In the genomic region with DNA sequence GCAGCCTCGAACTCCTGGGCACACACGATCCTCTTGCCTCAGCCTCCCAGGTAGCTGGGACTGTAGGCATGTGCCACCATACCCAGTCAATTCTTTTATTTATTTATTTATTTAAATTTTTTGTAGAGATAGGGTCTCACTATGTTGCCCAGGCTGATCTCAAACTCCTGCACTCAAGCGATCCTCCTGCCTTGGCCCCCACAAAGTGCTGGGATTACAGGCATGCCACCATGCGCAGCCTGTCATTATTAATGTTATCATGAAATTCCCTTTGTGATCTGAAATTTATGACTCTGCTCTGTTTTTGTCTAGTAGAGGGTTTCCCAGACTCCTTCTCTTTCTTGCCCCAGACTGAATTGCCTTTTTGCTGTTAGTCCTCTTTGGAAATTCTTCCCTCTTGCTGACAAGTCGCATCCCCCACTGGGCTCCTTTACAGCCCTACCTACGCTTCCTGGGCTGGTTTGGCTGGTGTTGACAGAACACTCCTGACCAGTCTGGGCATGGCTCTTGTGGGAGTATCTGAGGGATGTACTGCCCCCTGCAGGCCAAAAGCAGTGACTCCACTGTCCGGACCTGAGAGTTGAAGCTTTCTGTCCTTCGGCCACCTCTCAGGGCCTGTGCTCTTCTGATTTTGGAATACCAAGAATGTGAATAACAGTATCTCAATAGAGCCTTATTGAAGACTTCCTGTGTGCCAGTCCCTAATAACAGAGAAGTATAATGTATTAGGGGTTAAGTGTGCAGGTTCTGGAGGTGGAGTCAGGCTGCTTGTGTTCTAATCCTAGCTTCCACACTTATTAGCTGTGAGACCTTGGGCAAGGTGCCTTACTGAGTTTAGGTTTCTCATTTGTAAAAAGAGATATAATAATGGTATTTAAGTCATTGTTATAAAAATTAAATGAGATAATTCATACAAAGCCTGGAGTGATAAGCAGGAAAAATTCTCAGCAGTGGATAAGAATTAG, we compare ENCODE assay signal across 1 cellular context.
TF ChIP-seq lines count a peak whose summit lies in the region.

No MANE protein-coding gene starts in this region.

TF ChIP-seq in GM12878, 131 proteins besides CTCF, POLR2A, EP300 and RAD21:
- TF ChIP-seq WRNIP1 (IDR thresholded peaks at IDR 0.05; ENCODE audit: borderline replicate concordance, low read depth, low read length) (no peak), HDAC2 (IDR thresholded peaks at IDR 0.05) (no peak), TCF3 (IDR thresholded peaks at IDR 0.05; ENCODE audit: borderline replicate concordance, insufficient read depth, low read depth, low read length) (no peak), YY1 (IDR thresholded peaks at IDR 0.05; ENCODE audit: low read depth, low read length) (peak; percentile 36; the same call in 1 of the 2 replicates), IRF4 (IDR thresholded peaks at IDR 0.05; ENCODE audit: low read depth, low read length) (0 out of 2 replicates have a peak, but pooled peaks have one; percentile 40), CHD2 (IDR thresholded peaks at IDR 0.05; ENCODE audit: borderline replicate concordance, low read depth, low read length) (no peak), KLF5 (IDR thresholded peaks at IDR 0.05; ENCODE audit: partially characterized antibody) (no peak), RELA (IDR thresholded peaks at IDR 0.05; ENCODE audit: borderline replicate concordance, partially characterized antibody) (no peak), KAT2A (conservative IDR thresholded peaks at IDR 0.05; ENCODE audit: control insufficient read depth, low read depth, low read length) (no peak), DPF2 (IDR thresholded peaks at IDR 0.05) (no peak), MXI1 (IDR thresholded peaks at IDR 0.05; ENCODE audit: low read depth, low read length) (no peak), ETV6 (conservative IDR thresholded peaks at IDR 0.05 in 1 of 2, IDR thresholded peaks at IDR 0.05 in 1 of 2; ENCODE audit: borderline replicate concordance in 1 of 2, low read depth in 1 of 2) (no peak), SMC3 (IDR thresholded peaks at IDR 0.05; ENCODE audit: borderline replicate concordance, low read length) (peak; percentile 61)
- TF ChIP-seq, protein P1, sequence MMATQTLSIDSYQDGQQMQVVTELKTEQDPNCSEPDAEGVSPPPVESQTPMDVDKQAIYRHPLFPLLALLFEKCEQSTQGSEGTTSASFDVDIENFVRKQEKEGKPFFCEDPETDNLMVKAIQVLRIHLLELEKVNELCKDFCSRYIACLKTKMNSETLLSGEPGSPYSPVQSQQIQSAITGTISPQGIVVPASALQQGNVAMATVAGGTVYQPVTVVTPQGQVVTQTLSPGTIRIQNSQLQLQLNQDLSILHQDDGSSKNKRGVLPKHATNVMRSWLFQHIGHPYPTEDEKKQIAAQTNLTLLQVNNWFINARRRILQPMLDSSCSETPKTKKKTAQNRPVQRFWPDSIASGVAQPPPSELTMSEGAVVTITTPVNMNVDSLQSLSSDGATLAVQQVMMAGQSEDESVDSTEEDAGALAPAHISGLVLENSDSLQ (IDR thresholded peaks at IDR 0.05) = no peak
- TF ChIP-seq, protein P2, sequence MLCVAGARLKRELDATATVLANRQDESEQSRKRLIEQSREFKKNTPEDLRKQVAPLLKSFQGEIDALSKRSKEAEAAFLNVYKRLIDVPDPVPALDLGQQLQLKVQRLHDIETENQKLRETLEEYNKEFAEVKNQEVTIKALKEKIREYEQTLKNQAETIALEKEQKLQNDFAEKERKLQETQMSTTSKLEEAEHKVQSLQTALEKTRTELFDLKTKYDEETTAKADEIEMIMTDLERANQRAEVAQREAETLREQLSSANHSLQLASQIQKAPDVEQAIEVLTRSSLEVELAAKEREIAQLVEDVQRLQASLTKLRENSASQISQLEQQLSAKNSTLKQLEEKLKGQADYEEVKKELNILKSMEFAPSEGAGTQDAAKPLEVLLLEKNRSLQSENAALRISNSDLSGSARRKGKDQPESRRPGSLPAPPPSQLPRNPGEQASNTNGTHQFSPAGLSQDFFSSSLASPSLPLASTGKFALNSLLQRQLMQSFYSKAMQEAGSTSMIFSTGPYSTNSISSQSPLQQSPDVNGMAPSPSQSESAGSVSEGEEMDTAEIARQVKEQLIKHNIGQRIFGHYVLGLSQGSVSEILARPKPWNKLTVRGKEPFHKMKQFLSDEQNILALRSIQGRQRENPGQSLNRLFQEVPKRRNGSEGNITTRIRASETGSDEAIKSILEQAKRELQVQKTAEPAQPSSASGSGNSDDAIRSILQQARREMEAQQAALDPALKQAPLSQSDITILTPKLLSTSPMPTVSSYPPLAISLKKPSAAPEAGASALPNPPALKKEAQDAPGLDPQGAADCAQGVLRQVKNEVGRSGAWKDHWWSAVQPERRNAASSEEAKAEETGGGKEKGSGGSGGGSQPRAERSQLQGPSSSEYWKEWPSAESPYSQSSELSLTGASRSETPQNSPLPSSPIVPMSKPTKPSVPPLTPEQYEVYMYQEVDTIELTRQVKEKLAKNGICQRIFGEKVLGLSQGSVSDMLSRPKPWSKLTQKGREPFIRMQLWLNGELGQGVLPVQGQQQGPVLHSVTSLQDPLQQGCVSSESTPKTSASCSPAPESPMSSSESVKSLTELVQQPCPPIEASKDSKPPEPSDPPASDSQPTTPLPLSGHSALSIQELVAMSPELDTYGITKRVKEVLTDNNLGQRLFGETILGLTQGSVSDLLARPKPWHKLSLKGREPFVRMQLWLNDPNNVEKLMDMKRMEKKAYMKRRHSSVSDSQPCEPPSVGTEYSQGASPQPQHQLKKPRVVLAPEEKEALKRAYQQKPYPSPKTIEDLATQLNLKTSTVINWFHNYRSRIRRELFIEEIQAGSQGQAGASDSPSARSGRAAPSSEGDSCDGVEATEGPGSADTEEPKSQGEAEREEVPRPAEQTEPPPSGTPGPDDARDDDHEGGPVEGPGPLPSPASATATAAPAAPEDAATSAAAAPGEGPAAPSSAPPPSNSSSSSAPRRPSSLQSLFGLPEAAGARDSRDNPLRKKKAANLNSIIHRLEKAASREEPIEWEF (IDR thresholded peaks at IDR 0.05; ENCODE audit: insufficient replicate concordance, low read depth, low read length) = no peak
- TF ChIP-seq, protein P3, sequence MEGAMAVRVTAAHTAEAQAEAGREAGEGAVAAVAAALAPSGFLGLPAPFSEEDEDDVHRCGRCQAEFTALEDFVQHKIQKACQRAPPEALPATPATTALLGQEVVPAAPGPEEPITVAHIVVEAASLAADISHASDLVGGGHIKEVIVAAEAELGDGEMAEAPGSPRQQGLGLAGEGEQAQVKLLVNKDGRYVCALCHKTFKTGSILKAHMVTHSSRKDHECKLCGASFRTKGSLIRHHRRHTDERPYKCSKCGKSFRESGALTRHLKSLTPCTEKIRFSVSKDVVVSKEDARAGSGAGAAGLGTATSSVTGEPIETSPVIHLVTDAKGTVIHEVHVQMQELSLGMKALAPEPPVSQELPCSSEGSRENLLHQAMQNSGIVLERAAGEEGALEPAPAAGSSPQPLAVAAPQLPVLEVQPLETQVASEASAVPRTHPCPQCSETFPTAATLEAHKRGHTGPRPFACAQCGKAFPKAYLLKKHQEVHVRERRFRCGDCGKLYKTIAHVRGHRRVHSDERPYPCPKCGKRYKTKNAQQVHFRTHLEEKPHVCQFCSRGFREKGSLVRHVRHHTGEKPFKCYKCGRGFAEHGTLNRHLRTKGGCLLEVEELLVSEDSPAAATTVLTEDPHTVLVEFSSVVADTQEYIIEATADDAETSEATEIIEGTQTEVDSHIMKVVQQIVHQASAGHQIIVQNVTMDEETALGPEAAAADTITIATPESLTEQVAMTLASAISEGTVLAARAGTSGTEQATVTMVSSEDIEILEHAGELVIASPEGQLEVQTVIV (IDR thresholded peaks at IDR 0.05; ENCODE audit: borderline replicate concordance, partially characterized antibody) = no peak
- TF ChIP-seq, protein P4, sequence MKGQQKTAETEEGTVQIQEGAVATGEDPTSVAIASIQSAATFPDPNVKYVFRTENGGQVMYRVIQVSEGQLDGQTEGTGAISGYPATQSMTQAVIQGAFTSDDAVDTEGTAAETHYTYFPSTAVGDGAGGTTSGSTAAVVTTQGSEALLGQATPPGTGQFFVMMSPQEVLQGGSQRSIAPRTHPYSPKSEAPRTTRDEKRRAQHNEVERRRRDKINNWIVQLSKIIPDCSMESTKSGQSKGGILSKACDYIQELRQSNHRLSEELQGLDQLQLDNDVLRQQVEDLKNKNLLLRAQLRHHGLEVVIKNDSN (IDR thresholded peaks at IDR 0.05; ENCODE audit: borderline replicate concordance, extremely low read length, insufficient read depth, low read depth, low read length) = no peak
- TF ChIP-seq, protein P5, sequence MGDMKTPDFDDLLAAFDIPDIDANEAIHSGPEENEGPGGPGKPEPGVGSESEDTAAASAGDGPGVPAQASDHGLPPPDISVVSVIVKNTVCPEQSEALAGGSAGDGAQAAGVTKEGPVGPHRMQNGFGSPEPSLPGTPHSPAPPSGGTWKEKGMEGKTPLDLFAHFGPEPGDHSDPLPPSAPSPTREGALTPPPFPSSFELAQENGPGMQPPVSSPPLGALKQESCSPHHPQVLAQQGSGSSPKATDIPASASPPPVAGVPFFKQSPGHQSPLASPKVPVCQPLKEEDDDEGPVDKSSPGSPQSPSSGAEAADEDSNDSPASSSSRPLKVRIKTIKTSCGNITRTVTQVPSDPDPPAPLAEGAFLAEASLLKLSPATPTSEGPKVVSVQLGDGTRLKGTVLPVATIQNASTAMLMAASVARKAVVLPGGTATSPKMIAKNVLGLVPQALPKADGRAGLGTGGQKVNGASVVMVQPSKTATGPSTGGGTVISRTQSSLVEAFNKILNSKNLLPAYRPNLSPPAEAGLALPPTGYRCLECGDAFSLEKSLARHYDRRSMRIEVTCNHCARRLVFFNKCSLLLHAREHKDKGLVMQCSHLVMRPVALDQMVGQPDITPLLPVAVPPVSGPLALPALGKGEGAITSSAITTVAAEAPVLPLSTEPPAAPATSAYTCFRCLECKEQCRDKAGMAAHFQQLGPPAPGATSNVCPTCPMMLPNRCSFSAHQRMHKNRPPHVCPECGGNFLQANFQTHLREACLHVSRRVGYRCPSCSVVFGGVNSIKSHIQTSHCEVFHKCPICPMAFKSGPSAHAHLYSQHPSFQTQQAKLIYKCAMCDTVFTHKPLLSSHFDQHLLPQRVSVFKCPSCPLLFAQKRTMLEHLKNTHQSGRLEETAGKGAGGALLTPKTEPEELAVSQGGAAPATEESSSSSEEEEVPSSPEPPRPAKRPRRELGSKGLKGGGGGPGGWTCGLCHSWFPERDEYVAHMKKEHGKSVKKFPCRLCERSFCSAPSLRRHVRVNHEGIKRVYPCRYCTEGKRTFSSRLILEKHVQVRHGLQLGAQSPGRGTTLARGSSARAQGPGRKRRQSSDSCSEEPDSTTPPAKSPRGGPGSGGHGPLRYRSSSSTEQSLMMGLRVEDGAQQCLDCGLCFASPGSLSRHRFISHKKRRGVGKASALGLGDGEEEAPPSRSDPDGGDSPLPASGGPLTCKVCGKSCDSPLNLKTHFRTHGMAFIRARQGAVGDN (IDR thresholded peaks at IDR 0.05) = no peak
- TF ChIP-seq, protein P6, sequence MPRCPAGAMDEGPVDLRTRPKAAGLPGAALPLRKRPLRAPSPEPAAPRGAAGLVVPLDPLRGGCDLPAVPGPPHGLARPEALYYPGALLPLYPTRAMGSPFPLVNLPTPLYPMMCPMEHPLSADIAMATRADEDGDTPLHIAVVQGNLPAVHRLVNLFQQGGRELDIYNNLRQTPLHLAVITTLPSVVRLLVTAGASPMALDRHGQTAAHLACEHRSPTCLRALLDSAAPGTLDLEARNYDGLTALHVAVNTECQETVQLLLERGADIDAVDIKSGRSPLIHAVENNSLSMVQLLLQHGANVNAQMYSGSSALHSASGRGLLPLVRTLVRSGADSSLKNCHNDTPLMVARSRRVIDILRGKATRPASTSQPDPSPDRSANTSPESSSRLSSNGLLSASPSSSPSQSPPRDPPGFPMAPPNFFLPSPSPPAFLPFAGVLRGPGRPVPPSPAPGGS (IDR thresholded peaks at IDR 0.05; ENCODE audit: borderline replicate concordance, insufficient read depth, low read depth, low read length, poor library complexity, severe bottlenecking) = no peak
